Comparison of ENCODE assay signal across 30 cellular contexts in genomic region chr13:101401196-101401595, GRCh38. TPM values are rescaled to one million over a fixed set of nuclear protein-coding genes. Genes with fewer than 3 reads are reported as not detected.
"Had no signal": no experiment of that assay in that cellular context is flagged by ENCODE, and none has a peak within 500 bp of the region (broad histone marks: within the 10 kb centered on the region; RNA-seq: fewer than 3 reads in every experiment).

No MANE protein-coding gene starts in this region.

- H3K9ac ChIP-seq: parathyroid adenoma had no signal

- H3K36me3 Mint-ChIP-seq: memory B cell; stimulated activated memory B cell treated with anti-CD40 and anti-IgM and Interleukin-4, amounts not matched to agents 10 μg/mL and 1 μg/mL and 100 μg/mL, for 72 hours had no signal

- H3K9me3 ChIP-seq: colonic mucosa, gastrocnemius medialis, neutrophil, right atrium auricular region, spleen, testis, tibial artery, upper lobe of left lung, uterus had no signal

- H3K4me1 ChIP-seq: colonic mucosa, gastrocnemius medialis, parathyroid adenoma, right atrium auricular region, spleen, testis, upper lobe of left lung, uterus had no signal

- H2AFZ ChIP-seq: parathyroid adenoma had no signal

- H3K4me3 Mint-ChIP-seq: dendritic cell treated with granulocyte-macrophage colony-stimulating factor and Interleukin-4, amounts not matched to agents 40 ng/mL and 50 ng/mL, for 4 days; endodermal cell; memory B cell; natural killer cell treated with Interleukin-12 subunit alpha and Interleukin-12 subunit beta and Interleukin-15 and Interleukin-18, amount 100 ng/mL, for 72 hours; neural crest cell; stimulated activated memory B cell treated with anti-CD40 and anti-IgM and Interleukin-4, amounts not matched to agents 10 μg/mL and 1 μg/mL and 100 μg/mL, for 72 hours had no signal

- H3K79me2 ChIP-seq: parathyroid adenoma had no signal

- H3K9me3 Mint-ChIP-seq: dendritic cell treated with granulocyte-macrophage colony-stimulating factor and Interleukin-4, amounts not matched to agents 40 ng/mL and 50 ng/mL, for 4 days; endodermal cell; neural crest cell had no signal

- H3K27me3 Mint-ChIP-seq: dendritic cell treated with granulocyte-macrophage colony-stimulating factor and Interleukin-4, amounts not matched to agents 40 ng/mL and 50 ng/mL, for 4 days; memory B cell; progenitor cell of endocrine pancreas; stimulated activated memory B cell treated with anti-CD40 and anti-IgM and Interleukin-4, amounts not matched to agents 10 μg/mL and 1 μg/mL and 100 μg/mL, for 72 hours had no signal

- H3K36me3 ChIP-seq: colonic mucosa, gastrocnemius medialis, neutrophil, right atrium auricular region, spleen, tibial artery, upper lobe of left lung, uterus had no signal

- H3K27ac ChIP-seq: colonic mucosa, epithelial cell of prostate, gastrocnemius medialis, neutrophil, parathyroid adenoma, right atrium auricular region, spleen, testis, tibial artery, upper lobe of left lung, uterus had no signal

- H3K27ac Mint-ChIP-seq: dendritic cell treated with granulocyte-macrophage colony-stimulating factor and Interleukin-4, amounts not matched to agents 40 ng/mL and 50 ng/mL, for 4 days; endodermal cell; memory B cell; natural killer cell treated with Interleukin-12 subunit alpha and Interleukin-12 subunit beta and Interleukin-15 and Interleukin-18, amount 100 ng/mL, for 72 hours; progenitor cell of endocrine pancreas; stimulated activated memory B cell treated with anti-CD40 and anti-IgM and Interleukin-4, amounts not matched to agents 10 μg/mL and 1 μg/mL and 100 μg/mL, for 72 hours had no signal

- H3K27me3 ChIP-seq: colonic mucosa, gastrocnemius medialis, neutrophil, right atrium auricular region, spleen, testis, tibial artery, upper lobe of left lung, uterus had no signal

- DNase-seq: colonic mucosa; effector CD8-positive, alpha-beta T cell; endodermal cell; foreskin fibroblast; gastrocnemius medialis; head of caudate nucleus; kidney; spleen; stimulated activated CD4-positive, alpha-beta T cell treated with anti-CD3 and anti-CD28 coated beads, Interleukin-4, amount 100 ng/mL, for 4 hours; stimulated activated naive CD8-positive, alpha-beta T cell treated with anti-CD3 and anti-CD28 coated beads, Interleukin-15, Interleukin-2, amounts not matched to agents 100 U/mL and 50 U/mL, for 24 hours; substantia nigra; testis; tibial artery; upper lobe of left lung; uterus had no signal

- ATAC-seq: esophagus mucosa; gastrocnemius medialis; left lobe of liver; natural killer cell treated with Interleukin-12 subunit alpha and Interleukin-12 subunit beta and Interleukin-15 and Interleukin-18, amount 100 ng/mL, for 72 hours; sciatic nerve; stimulated activated memory B cell treated with anti-CD40 and anti-IgM and Interleukin-4, amounts not matched to agents 10 μg/mL and 1 μg/mL and 100 μg/mL, for 72 hours; stimulated activated naive CD8-positive, alpha-beta T cell treated with anti-CD3 and anti-CD28 coated beads, Interleukin-15, Interleukin-2, amounts not matched to agents 100 U/mL and 50 U/mL, for 24 hours had no signal

- H3K4me3 ChIP-seq: colonic mucosa, gastrocnemius medialis, lung, right atrium auricular region, spleen, testis, tibial artery, upper lobe of left lung, uterus had no signal

- H3K4me1 Mint-ChIP-seq: endodermal cell; memory B cell; neural crest cell; stimulated activated memory B cell treated with anti-CD40 and anti-IgM and Interleukin-4, amounts not matched to agents 10 μg/mL and 1 μg/mL and 100 μg/mL, for 72 hours had no signal

RNA-seq across cellular contexts. Expression of gene NALCN, which starts 15.1 kb away (rescaled TPM):
- total RNA-seq: esophagus mucosa; mononuclear cell; natural killer cell treated with Interleukin-12 subunit alpha and Interleukin-12 subunit beta and Interleukin-15 and Interleukin-18, amount 100 ng/mL, for 72 hours had no signal

RNA-seq across cellular contexts. Expression of gene ITGBL1, which starts 51.3 kb away (rescaled TPM):
- total RNA-seq: endodermal cell; mononuclear cell; natural killer cell treated with Interleukin-12 subunit alpha and Interleukin-12 subunit beta and Interleukin-15 and Interleukin-18, amount 100 ng/mL, for 72 hours; neural crest cell; progenitor cell of endocrine pancreas had no signal
